8 cellular contexts compared by ENCODE assay signal in the genomic region with DNA sequence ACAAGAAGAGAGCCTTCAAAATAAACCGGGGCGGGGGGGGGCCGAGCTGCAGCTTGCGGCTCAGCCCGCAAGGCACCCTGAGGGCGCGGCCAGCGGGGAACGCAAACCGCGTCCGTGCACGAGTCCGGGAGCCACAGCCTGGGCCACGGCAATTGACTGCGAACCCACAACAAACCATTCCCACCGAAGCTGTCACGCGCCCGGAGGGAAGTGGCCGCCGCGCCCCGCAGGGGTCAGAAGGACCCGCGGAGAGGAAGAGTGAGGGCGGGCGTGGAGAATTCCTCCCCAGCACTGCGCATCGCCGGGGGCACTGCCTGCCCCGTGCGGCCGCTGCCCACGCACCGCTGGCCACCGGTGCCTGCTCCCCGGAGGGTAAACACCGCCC. TPM values are rescaled to one million over a fixed set of nuclear protein-coding genes. Genes with fewer than 3 reads are reported as not detected.
DNase-seq lines count a peak whose midpoint lies in the region; ATAC-seq and TF ChIP-seq lines count a peak whose summit lies in the region.

No MANE protein-coding gene starts in this region.

- peaks cover 7% of the 10 kb centered on the region for H3K4me1 Mint-ChIP-seq in Caco-2 (ENCODE audit: low read depth, unreplicated experiment)
- peaks cover 38% of the 10 kb centered on the region for H3K4me1 Mint-ChIP-seq in T-helper 2 cell treated with Interferon-gamma antibody and Interleukin-4, amounts not matched to agents 5 μg/mL and 100 μg/mL, for 36 hours (ENCODE audit: low read depth)

- no peaks in the 10 kb centered on the region for H3K36me3 ChIP-seq in Caco-2 (ENCODE audit: control insufficient read depth, insufficient read depth, low read length)
- H3K36me3 ChIP-seq in duodenal mucosa (ENCODE audit: control insufficient read depth in 1 of 2, insufficient read depth in 2 of 2, low read length in 2 of 2), result no peaks in the 10 kb centered on the region
- H3K36me3 ChIP-seq in mucosa of descending colon (ENCODE audit: low read depth), result no peaks in the 10 kb centered on the region
- H3K36me3 ChIP-seq in upper lobe of right lung, result no peaks in the 10 kb centered on the region

- H3K27ac ChIP-seq in duodenal mucosa (ENCODE audit: low read depth, low read length), result peak overlapping the region; percentile 82
- peak overlapping the region; percentile 92 for H3K27ac ChIP-seq in upper lobe of right lung

- H3K27ac Mint-ChIP-seq in Caco-2 (ENCODE audit: unreplicated experiment), result peak overlapping the region; percentile 13
- peak overlapping the region; percentile 76 for H3K27ac Mint-ChIP-seq in T-helper 2 cell treated with Interferon-gamma antibody and Interleukin-4, amounts not matched to agents 5 μg/mL and 100 μg/mL, for 36 hours

- no peaks in the 10 kb centered on the region for H3K36me3 Mint-ChIP-seq in Caco-2 (ENCODE audit: insufficient read depth, unreplicated experiment)
- peaks cover 2% of the 10 kb centered on the region for H3K36me3 Mint-ChIP-seq in T-helper 2 cell treated with Interferon-gamma antibody and Interleukin-4, amounts not matched to agents 5 μg/mL and 100 μg/mL, for 36 hours (ENCODE audit: low read depth)

- TF ChIP-seq CTCF in Caco-2 (IDR thresholded peaks at IDR 0.05; ENCODE audit: insufficient read depth in 1 of 2, low read depth in 1 of 2, low read length in 1 of 2, severe bottlenecking in 1 of 2, unreplicated experiment in 1 of 2) (no peak), mucosa of descending colon (IDR thresholded peaks at IDR 0.05) (no peak), upper lobe of right lung (IDR thresholded peaks at IDR 0.05) (no peak)

- no peaks in the 10 kb centered on the region for H3K9me3 ChIP-seq in Caco-2
- H3K9me3 ChIP-seq in duodenal mucosa (ENCODE audit: control insufficient read depth in 1 of 2, low read length in 2 of 2), result no peaks in the 10 kb centered on the region
- no peaks in the 10 kb centered on the region for H3K9me3 ChIP-seq in mucosa of descending colon
- H3K9me3 ChIP-seq in upper lobe of right lung, result no peaks in the 10 kb centered on the region

- no TSS peak for BruUV-seq in Caco-2 (replicated peaks; lab: Mats Ljungman, UMichigan)

- CTCF ChIA-PET in Caco-2 (lab: Charles Lee) (interaction anchor here (0.5 to 1.4 kb wide), 2 partner anchors 16 to 274 kb away, joined by 3 read pairs; no protein-coding TSS in a partner anchor), HEK293T (lab: Yijun Ruan, JAX) (interaction anchor here (1.2 to 1.5 kb wide), 2 partner anchors 11 to 21 kb away, joined by 5 read pairs; no protein-coding TSS in a partner anchor)

- ATAC-seq in mucosa of descending colon (peak; percentile 38), upper lobe of right lung (peak; percentile 34), HG02885 (IDR thresholded peaks at IDR 0.05; ENCODE audit: poor library complexity, unreplicated experiment) (no peak)

- no peaks in the 10 kb centered on the region for H3K27me3 Mint-ChIP-seq in Caco-2 (ENCODE audit: insufficient read depth, unreplicated experiment)
- H3K27me3 Mint-ChIP-seq in T-helper 2 cell treated with Interferon-gamma antibody and Interleukin-4, amounts not matched to agents 5 μg/mL and 100 μg/mL, for 36 hours (ENCODE audit: low read depth), result peaks cover 21% of the 10 kb centered on the region

- intact Hi-C loops in Caco-2 (cut with micrococcal nuclease; ENCODE audit: unreplicated experiment) (loop anchor here (5.0 to 10.0 kb wide), 3 partner anchors 58 to 271 kb away; no protein-coding TSS in a partner anchor), mucosa of descending colon (cut with DNase I, micrococcal nuclease) (no loop called here), upper lobe of right lung (cut with DNase I) (no loop called here)

- peak in 1 of 2 experiments; percentile 12 for DNase-seq in Caco-2
- DNase-seq in HEK293T (ENCODE audit: extremely low spot score), result peak; percentile 49
- DNase-seq in T-helper 2 cell treated with Interferon-gamma antibody and Interleukin-4, amounts not matched to agents 5 μg/mL and 100 μg/mL, for 36 hours (ENCODE audit: low spot score), result peak; percentile 28
- peak; percentile 40 to 62 (median 59) for DNase-seq in mucosa of descending colon
- DNase-seq in upper lobe of right lung, result no peak
- no peak for DNase-seq in SK-N-DZ (ENCODE audit: low spot score)

- H3K4me1 ChIP-seq in Caco-2 (no peaks in the 10 kb centered on the region), duodenal mucosa (ENCODE audit: control insufficient read depth in 1 of 2, insufficient read depth in 2 of 2, low read length in 2 of 2) (peaks cover 12 to 20% of the 10 kb centered on the region in 2 donors), mucosa of descending colon (ENCODE audit: low read depth) (peaks cover 3% of the 10 kb centered on the region), upper lobe of right lung (peaks cover 6% of the 10 kb centered on the region)

- POLR2A ChIA-PET in Caco-2 (lab: Charles Lee) (no interaction called here), HEK293T (lab: Yijun Ruan, JAX) (interaction anchor here (1.2 to 2.4 kb wide), 3 partner anchors 17 to 480 kb away, joined by 3 to 6 read pairs (median 4); partner anchors contain the start of gene HFM1)

- peak overlapping the region; percentile 62 to 82 for H3K9ac ChIP-seq in duodenal mucosa (ENCODE audit: low read depth in 1 of 2, low read length in 2 of 2)

- no peaks in the 10 kb centered on the region for H3K27me3 ChIP-seq in Caco-2 (replicated peaks; ENCODE audit: control insufficient read depth, insufficient read depth, low read length)
- peaks cover 0 to 8% of the 10 kb centered on the region in 2 donors for H3K27me3 ChIP-seq in duodenal mucosa (ENCODE audit: control insufficient read depth in 1 of 2, insufficient read depth in 2 of 2, low read length in 2 of 2)
- no peaks in the 10 kb centered on the region for H3K27me3 ChIP-seq in upper lobe of right lung

- peak overlapping the region; percentile 83 for H3K4me3 Mint-ChIP-seq in Caco-2 (ENCODE audit: unreplicated experiment)
- H3K4me3 Mint-ChIP-seq in T-helper 2 cell treated with Interferon-gamma antibody and Interleukin-4, amounts not matched to agents 5 μg/mL and 100 μg/mL, for 36 hours, result peak overlapping the region; percentile 94

- H3K4me3 ChIP-seq in Caco-2 (ENCODE audit: low read depth, low read length), result peak overlapping the region; percentile 83
- peak overlapping the region; percentile 83 to 89 for H3K4me3 ChIP-seq in duodenal mucosa (ENCODE audit: low read depth in 1 of 2, low read length in 2 of 2)
- H3K4me3 ChIP-seq in mucosa of descending colon, result peak overlapping the region; percentile 67
- peak overlapping the region; percentile 79 for H3K4me3 ChIP-seq in upper lobe of right lung

- no peaks in the 10 kb centered on the region for H3K9me3 Mint-ChIP-seq in Caco-2 (ENCODE audit: unreplicated experiment)
- no peaks in the 10 kb centered on the region for H3K9me3 Mint-ChIP-seq in T-helper 2 cell treated with Interferon-gamma antibody and Interleukin-4, amounts not matched to agents 5 μg/mL and 100 μg/mL, for 36 hours

TF ChIP-seq in HEK293T, 16 proteins besides CTCF, POLR2A, EP300 and RAD21:
- no peak for TF ChIP-seq FOXA1 (IDR thresholded peaks at IDR 0.05)
- no peak for TF ChIP-seq FOXM1 (IDR thresholded peaks at IDR 0.05; ENCODE audit: borderline replicate concordance)
- TF ChIP-seq CTBP1 (IDR thresholded peaks at IDR 0.05; ENCODE audit: borderline replicate concordance), result no peak
- TF ChIP-seq NFRKB (IDR thresholded peaks at IDR 0.05), result no peak
- no peak for TF ChIP-seq BHLHE40 (IDR thresholded peaks at IDR 0.05; ENCODE audit: borderline replicate concordance)
- no peak for TF ChIP-seq SUZ12 (IDR thresholded peaks at IDR 0.05)
- TF ChIP-seq HDGF (IDR thresholded peaks at IDR 0.05; ENCODE audit: borderline replicate concordance), result no peak
- TF ChIP-seq FOXK2 (IDR thresholded peaks at IDR 0.05), result no peak
- TF ChIP-seq TARDBP (IDR thresholded peaks at IDR 0.05), result no peak
- TF ChIP-seq L3MBTL2 (conservative IDR thresholded peaks at IDR 0.05), result no peak
- no peak for TF ChIP-seq ZNF384 (IDR thresholded peaks at IDR 0.05)
- TF ChIP-seq SP1 (IDR thresholded peaks at IDR 0.05), result no peak
- no peak for TF ChIP-seq ARNT (IDR thresholded peaks at IDR 0.05)

RNA-seq across cellular contexts. Expression of gene TGFBR3, which starts 0.6 kb away (rescaled TPM):
- total RNA-seq in Caco-2 (2022), result 12.2 and 15.2 TPM in 2 replicates
- total RNA-seq in mucosa of descending colon, result 10 to 100 TPM; 11.6 to 89.7 (median 21.1) TPM
- total RNA-seq in upper lobe of right lung, result 55.9 TPM
- 0.42 and 0.68 TPM in 2 replicates for polyA plus RNA-seq in SK-N-DZ (2014; cell fraction: cytosol; rRNA removed)
- polyA plus RNA-seq in SK-N-DZ (2014; cell fraction: nucleus; rRNA removed), result 0.62 and 0.70 TPM in 2 replicates

Comparison
In these comparisons a context has a peak if more than half of its experiments do, and no peak if none do; other contexts are left out.
1. DNase-seq: peak in HEK293T (single experiment), T-helper 2 cell treated with Interferon-gamma antibody and Interleukin-4, amounts not matched to agents 5 μg/mL and 100 μg/mL, for 36 hours (single experiment) and mucosa of descending colon (3 of 3); none in upper lobe of right lung (single experiment) and SK-N-DZ (single experiment).
2. Peak in every context shown above with its lines, with median percentiles within 50 percentile points of each other: H3K4me3 ChIP-seq.